28 cellular contexts compared by ENCODE assay signal in genomic region chr3:164235239-164235728, GRCh38.
"Had no signal": no experiment of that assay in that cellular context is flagged by ENCODE, and none has a peak within 500 bp of the region (broad histone marks: within the 10 kb centered on the region; RNA-seq: fewer than 3 reads in every experiment).

No MANE protein-coding gene starts in this region.

- H3K4me2 ChIP-seq: smooth muscle cell had no signal

- DNase-seq: effector CD8-positive, alpha-beta T cell; endodermal cell; foreskin fibroblast; gastrocnemius medialis; head of caudate nucleus; left lung; mesenchymal stem cell; mucosa of descending colon; naive B cell; nephron progenitor cell; pancreas; stimulated activated CD4-positive, alpha-beta T cell treated with anti-CD3 and anti-CD28 coated beads, Interleukin-12 subunit alpha, Interleukin-12 subunit beta, amount 100 ng/mL, for 4 hours; stimulated activated CD4-positive, alpha-beta T cell treated with anti-CD3 and anti-CD28 coated beads, Interleukin-1b, Interleukin-23, amount 100 ng/mL, for 48 hours; stimulated activated CD4-positive, alpha-beta T cell treated with anti-CD3 and anti-CD28 coated beads, Interleukin-4, amount 100 ng/mL, for 1 hour; stimulated activated CD8-positive, alpha-beta memory T cell treated with anti-CD3 and anti-CD28 coated beads, Interleukin-4, amount 100 ng/mL, for 48 hours; stimulated activated naive CD4-positive, alpha-beta T cell; stimulated activated naive CD8-positive, alpha-beta T cell treated with anti-CD3 and anti-CD28 coated beads, Interleukin-15, amount 100 ng/mL, for 72 hours; transverse colon; upper lobe of right lung; uterus had no signal

- H3K27me3 ChIP-seq: gastrocnemius medialis, left lung, neutrophil, pancreas, suprapubic skin, transverse colon, upper lobe of right lung, uterus had no signal

- H3K27ac ChIP-seq: epithelial cell of prostate, gastrocnemius medialis, left lung, neutrophil, pancreas, suprapubic skin, transverse colon, upper lobe of right lung, uterus had no signal

- H3K36me3 ChIP-seq: gastrocnemius medialis, left lung, neutrophil, pancreas, suprapubic skin, transverse colon, upper lobe of right lung, uterus had no signal

- FAIRE-seq: colon, keratinocyte had no signal

- ATAC-seq: esophagus mucosa; gastrocnemius medialis; left lung; mucosa of descending colon; pancreas; sciatic nerve; stimulated activated naive CD8-positive, alpha-beta T cell treated with anti-CD3 and anti-CD28 coated beads, Interleukin-15, amount 100 ng/mL, for 72 hours; upper lobe of right lung had no signal

- H3K4me3 ChIP-seq: gastrocnemius medialis, left lung, mucosa of descending colon, pancreas, smooth muscle cell, suprapubic skin, transverse colon, upper lobe of right lung, uterus had no signal

- H3K9me3 ChIP-seq: gastrocnemius medialis, left lung, mucosa of descending colon, neutrophil, pancreas, suprapubic skin, transverse colon, upper lobe of right lung, uterus had no signal
